ENCODE assay signal across 9 cellular contexts in the genomic region with DNA sequence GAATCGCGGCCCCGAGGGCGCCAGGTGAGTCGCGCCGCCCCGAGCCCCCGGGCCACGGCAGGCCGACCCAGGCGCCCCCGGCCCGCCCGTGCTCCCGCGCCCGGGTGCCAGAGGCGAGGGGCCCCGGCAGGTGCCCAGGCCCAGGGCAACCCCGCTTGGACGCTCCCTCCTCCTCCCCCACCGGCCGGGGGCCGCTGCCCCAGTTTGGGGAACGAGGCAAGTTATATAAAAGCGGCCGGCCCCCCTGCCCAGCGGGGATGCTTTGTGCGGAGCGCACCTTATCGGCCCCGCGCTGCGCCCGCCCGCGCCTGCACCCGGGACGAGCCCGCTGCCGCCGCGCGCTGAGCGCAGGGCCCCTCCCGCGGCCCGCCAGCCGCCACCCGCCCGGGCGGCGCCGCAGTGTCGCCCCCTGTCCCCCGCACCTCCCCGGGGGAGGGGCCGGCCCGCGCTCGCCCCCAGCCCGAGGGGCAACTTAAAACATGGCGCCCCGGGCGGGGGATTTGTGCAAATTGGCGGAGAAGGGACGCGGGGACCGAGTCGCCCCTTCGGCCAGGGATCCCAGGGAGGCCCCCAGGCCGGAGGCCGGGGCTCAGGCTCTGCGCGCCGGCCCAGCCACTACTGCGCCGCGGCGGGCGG. TPM values are rescaled to one million over a fixed set of nuclear protein-coding genes. Genes with fewer than 3 reads are reported as not detected.
A peak's percentile ranks its signal among the peaks of the same experiment; 100 is the strongest.
DNase-seq lines count a peak whose midpoint lies in the region; ATAC-seq and TF ChIP-seq lines count a peak whose summit lies in the region.
"Had no signal": no experiment of that assay in that cellular context is flagged by ENCODE, and none has a peak within 500 bp of the region (broad histone marks: within the 10 kb centered on the region; RNA-seq: fewer than 3 reads in every experiment).

No MANE protein-coding gene starts in this region.

- H3F3A ChIP-seq in SK-N-SH (replicated peaks; ENCODE audit: insufficient read depth): no peaks in the 10 kb centered on the region

- TF ChIP-seq POLR2A in right lobe of liver (IDR thresholded peaks at IDR 0.05) (no peak), tibial nerve (IDR thresholded peaks at IDR 0.05) (no peak)

- H3K4me1 Mint-ChIP-seq in activated naive CD4-positive, alpha-beta T cell treated with anti-CD3 and anti-CD28 coated beads, Interleukin-2, amount 10 ng/mL, durations not matched to agents 7 days and 5 days: peaks cover 9% of the 10 kb centered on the region

- DNase-seq in SK-N-SH: peak; percentile 52
- DNase-seq in coronary artery (ENCODE audit: low spot score): no peak
- no peak for DNase-seq in right lobe of liver
- DNase-seq in tibial nerve (ENCODE audit: low spot score in 2 of 2): no peak
- DNase-seq in activated CD8-positive, alpha-beta memory T cell treated with anti-CD3 and anti-CD28 coated beads, Interleukin-2, amount 50 U/mL, for 48 hours: no peak
- no peak for DNase-seq in activated naive CD4-positive, alpha-beta T cell treated with anti-CD3 and anti-CD28 coated beads, Interleukin-2, amount 10 ng/mL, durations not matched to agents 7 days and 5 days
- DNase-seq: CD4-positive, CD25-positive, alpha-beta regulatory T cell had no signal

- no peaks in the 10 kb centered on the region for H3K9me3 Mint-ChIP-seq in activated naive CD4-positive, alpha-beta T cell treated with anti-CD3 and anti-CD28 coated beads, Interleukin-2, amount 10 ng/mL, durations not matched to agents 7 days and 5 days
- H3K9me3 Mint-ChIP-seq: CD4-positive, CD25-positive, alpha-beta regulatory T cell had no signal

- peaks cover 39% of the 10 kb centered on the region for H3K27me3 Mint-ChIP-seq in activated naive CD4-positive, alpha-beta T cell treated with anti-CD3 and anti-CD28 coated beads, Interleukin-2, amount 10 ng/mL, durations not matched to agents 7 days and 5 days

- CTCF ChIA-PET in SK-N-SH (lab: Yijun Ruan, JAX): no interaction called here
- CTCF ChIA-PET in activated naive CD4-positive, alpha-beta T cell treated with anti-CD3 and anti-CD28 coated beads, Interleukin-2, amount 10 ng/mL, durations not matched to agents 7 days and 5 days (lab: Charles Lee): no interaction called here

- H3K4me1 ChIP-seq in SK-N-SH (ENCODE audit: control insufficient read depth in 1 of 2, insufficient read depth in 2 of 2, low read depth in 1 of 2, low read length in 1 of 2) (peaks cover 0 to 3% of the 10 kb centered on the region in 2 experiments; a peak in 1 of 4 replicates), right lobe of liver (peaks cover 0 to 10% (median 0%) of the 10 kb centered on the region in 4 donors), tibial nerve (peaks cover 0 to 38% (median 3%) of the 10 kb centered on the region in 4 donors)

- H3K36me3 Mint-ChIP-seq in activated naive CD4-positive, alpha-beta T cell treated with anti-CD3 and anti-CD28 coated beads, Interleukin-2, amount 10 ng/mL, durations not matched to agents 7 days and 5 days: no peaks in the 10 kb centered on the region
- H3K36me3 Mint-ChIP-seq: CD4-positive, CD25-positive, alpha-beta regulatory T cell had no signal

- H3K27me3 ChIP-seq in SK-N-SH (ENCODE audit: insufficient read depth) (peaks cover 21% of the 10 kb centered on the region; the same call in 1 of the 2 replicates), right lobe of liver (no peaks in the 10 kb centered on the region), tibial nerve (no peaks in the 10 kb centered on the region)

- H3K4me2 ChIP-seq in SK-N-SH: no peak overlapping the region

- POLR2A ChIA-PET in SK-N-SH (lab: Yijun Ruan, JAX): no interaction called here

- H3K9me2 ChIP-seq in SK-N-SH: no peaks in the 10 kb centered on the region

- no peaks in the 10 kb centered on the region for H3K79me2 ChIP-seq in SK-N-SH (ENCODE audit: insufficient read depth)

- H3K36me3 ChIP-seq in SK-N-SH (replicated peaks in 1 of 2; ENCODE audit: control insufficient read depth in 1 of 2, insufficient read depth in 2 of 2, low read length in 1 of 2) (no peaks in the 10 kb centered on the region), right lobe of liver (no peaks in the 10 kb centered on the region), tibial nerve (no peaks in the 10 kb centered on the region)

- H3K4me3 ChIP-seq in SK-N-SH (ENCODE audit: low read depth in 2 of 2, low read length in 1 of 2) (peak overlapping the region in 1 of 2 experiments; percentile 29; a peak in 2 of 4 replicates), coronary artery (peak overlapping the region; percentile 79), right lobe of liver (peak overlapping the region; percentile 16 to 45 (median 31)), tibial nerve (peak overlapping the region; percentile 37 to 78 (median 48))

- TF ChIP-seq CTCF in SK-N-SH (IDR thresholded peaks at IDR 0.05) (no peak), coronary artery (IDR thresholded peaks at IDR 0.05) (no peak), right lobe of liver (IDR thresholded peaks at IDR 0.05) (no peak), tibial nerve (IDR thresholded peaks at IDR 0.05) (no peak)

- H3K9me3 ChIP-seq in SK-N-SH: no peaks in the 10 kb centered on the region
- H3K9me3 ChIP-seq in right lobe of liver: no peaks in the 10 kb centered on the region
- no peaks in the 10 kb centered on the region for H3K9me3 ChIP-seq in tibial nerve

- no CpG with 5 or more reads among the region's 82 CpGs for WGBS in SK-N-SH (ENCODE audit: low lambda C conversion rate)
- no CpG with 5 or more reads among the region's 82 CpGs for WGBS in right lobe of liver (ENCODE audit: insufficient coverage, low coverage, low lambda C conversion rate, missing lambda C conversion rate)
- 3% methylated on average over 6 of the region's 82 CpGs; no CpG with 5 or more reads in 1 of the 2 donors for WGBS in tibial nerve, 2 donors

- no peak overlapping the region for H3K4me3 Mint-ChIP-seq in activated naive CD4-positive, alpha-beta T cell treated with anti-CD3 and anti-CD28 coated beads, Interleukin-2, amount 10 ng/mL, durations not matched to agents 7 days and 5 days

- no peak for TF ChIP-seq RAD21 in SK-N-SH (IDR thresholded peaks at IDR 0.05; ENCODE audit: low read length)

- no peaks in the 10 kb centered on the region for H4K20me1 ChIP-seq in SK-N-SH (ENCODE audit: insufficient read depth)

- no peak overlapping the region for H3K9ac ChIP-seq in SK-N-SH

- TF ChIP-seq EP300 in SK-N-SH (IDR thresholded peaks at IDR 0.05; ENCODE audit: borderline replicate concordance in 1 of 2, low read depth in 1 of 2, low read length in 1 of 2) (no peak), tibial nerve (IDR thresholded peaks at IDR 0.05) (no peak)

- intact Hi-C loops in right lobe of liver (cut with DNase I): no loop called here

- no peak overlapping the region for H3K27ac Mint-ChIP-seq in activated naive CD4-positive, alpha-beta T cell treated with anti-CD3 and anti-CD28 coated beads, Interleukin-2, amount 10 ng/mL, durations not matched to agents 7 days and 5 days
- H3K27ac Mint-ChIP-seq: CD4-positive, CD25-positive, alpha-beta regulatory T cell had no signal

- peak overlapping the region in 1 of 2 experiments; percentile 39; a peak in 2 of 4 replicates for H3K27ac ChIP-seq in SK-N-SH (ENCODE audit: low read depth in 2 of 2, low read length in 1 of 2)
- peak overlapping the region; percentile 27 to 87 for H3K27ac ChIP-seq in coronary artery
- peak overlapping the region in 1 of 3 donors; percentile 49 for H3K27ac ChIP-seq in right lobe of liver
- H3K27ac ChIP-seq in tibial nerve: peak overlapping the region; percentile 67 to 90 (median 72)

- H2AFZ ChIP-seq in SK-N-SH (ENCODE audit: low read depth): no peak overlapping the region

- ATAC-seq in SK-N-SH treated with all-trans-retinoic acid at 6 μM for 48 hours: no peak
- ATAC-seq in right lobe of liver: peak in 3 of 4 donors; percentile 39 to 55 (median 50)
- ATAC-seq in HG02642 (IDR thresholded peaks at IDR 0.05; ENCODE audit: poor library complexity, unreplicated experiment): no peak

TF ChIP-seq in SK-N-SH, 30 proteins besides CTCF, POLR2A, EP300 and RAD21 (continues in another document):
- no peak for TF ChIP-seq EZH2phosphoT487 (IDR thresholded peaks at IDR 0.05; ENCODE audit: borderline replicate concordance, low read depth)
- TF ChIP-seq ZBTB33 (IDR thresholded peaks at IDR 0.05; ENCODE audit: borderline replicate concordance, low read depth): no peak

TF ChIP-seq in SK-N-SH treated with all-trans-retinoic acid at 6 μM for 48 hours, 23 proteins besides CTCF, POLR2A, EP300 and RAD21 (continues in another document):
- TF ChIP-seq GLIS3 (CRISPR knock-in tag; IDR thresholded peaks at IDR 0.05) (no peak), ARNTL (CRISPR knock-in tag; IDR thresholded peaks at IDR 0.05; ENCODE audit: borderline replicate concordance, low read depth) (no peak), RARB (CRISPR knock-in tag; IDR thresholded peaks at IDR 0.05) (no peak), ZFP3 (CRISPR knock-in tag; IDR thresholded peaks at IDR 0.05) (no peak), OSR1 (CRISPR knock-in tag; IDR thresholded peaks at IDR 0.05) (no peak), POU6F1 (CRISPR knock-in tag; IDR thresholded peaks at IDR 0.05; ENCODE audit: borderline replicate concordance, low read depth) (no peak), ISL1 (CRISPR knock-in tag; IDR thresholded peaks at IDR 0.05) (no peak), PPARA (CRISPR knock-in tag; IDR thresholded peaks at IDR 0.05; ENCODE audit: borderline replicate concordance) (no peak), ZNF565 (CRISPR knock-in tag; conservative IDR thresholded peaks at IDR 0.05; ENCODE audit: low read depth) (no peak), BACH2 (CRISPR knock-in tag; IDR thresholded peaks at IDR 0.05; ENCODE audit: borderline replicate concordance) (no peak), ESRRG (CRISPR knock-in tag; IDR thresholded peaks at IDR 0.05) (no peak), TOX (CRISPR knock-in tag; IDR thresholded peaks at IDR 0.05; ENCODE audit: borderline replicate concordance) (no peak), ZC3H10 (CRISPR knock-in tag; IDR thresholded peaks at IDR 0.05) (no peak)

RNA-seq across cellular contexts. Expression of gene EPB41L3, which starts 0.6 kb away (rescaled TPM):
- 0.15 and 0.84 TPM in 2 replicates for polyA plus RNA-seq in SK-N-SH (2012; rRNA removed)
- 0.22 and 0.32 TPM in 2 replicates for polyA plus RNA-seq in SK-N-SH (2012; cell fraction: cytosol; rRNA removed)
- polyA plus RNA-seq in SK-N-SH (2012; cell fraction: nucleus; rRNA removed): 0.21 and 0.39 TPM in 2 replicates
- total RNA-seq in right lobe of liver (10 to 100 TPM in 2 of 6 experiments, 1 to 10 TPM in 4; 3.3 to 20.3 (median 6.2) TPM), tibial nerve (100 to 1,000 TPM in 1 of 4 donors, 10 to 100 TPM in 3; 63.4 to 146 (median 81.5) TPM)
- polyA plus RNA-seq: CD4-positive, CD25-positive, alpha-beta regulatory T cell had no signal

Comparison
In these comparisons a context has a peak if more than half of its experiments do, and no peak if none do; other contexts are left out.
1. ATAC-seq: peak in right lobe of liver (3 of 4); none in SK-N-SH treated with all-trans-retinoic acid at 6 μM for 48 hours (single experiment) and HG02642 (single experiment).